ENCODE assay signal across 1 cellular context in the genomic region with DNA sequence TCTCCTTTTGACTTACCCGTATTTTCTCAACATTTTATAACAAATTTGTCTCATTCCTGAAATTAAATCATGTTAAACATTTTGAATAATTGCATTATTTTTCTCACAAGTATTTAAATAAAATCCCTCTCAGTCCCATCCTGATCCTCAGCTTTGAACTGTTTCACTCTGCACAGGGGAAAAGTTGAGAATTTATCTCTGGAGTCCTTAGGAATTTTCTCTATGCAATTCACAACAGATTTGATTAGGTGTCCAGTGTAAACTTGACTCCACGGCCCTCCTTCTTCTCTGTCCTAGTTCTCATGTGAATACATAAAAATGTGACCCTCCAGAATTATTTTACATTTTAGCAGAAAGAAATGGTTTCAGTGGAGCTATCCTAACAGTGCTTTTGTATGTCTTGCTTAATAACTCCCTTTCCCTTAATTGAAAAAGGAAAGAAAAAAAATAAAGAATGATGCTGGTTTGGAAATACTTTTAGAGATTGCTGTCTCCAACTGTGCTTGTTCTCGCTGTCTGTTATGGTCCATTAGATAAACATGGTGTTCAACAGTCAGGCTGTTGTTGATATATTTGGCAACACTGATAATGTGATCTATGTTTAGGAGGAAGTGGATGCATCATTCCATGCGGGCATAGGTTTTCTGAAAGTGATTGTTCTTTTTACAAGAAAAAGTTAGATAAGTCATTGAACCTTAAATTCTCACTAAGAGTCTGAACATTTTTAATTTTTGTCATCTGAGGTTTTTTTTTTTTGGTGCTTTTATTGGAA.
TF ChIP-seq lines count a peak whose summit lies in the region.

No MANE protein-coding gene starts in this region.

TF ChIP-seq in K562, 482 proteins besides CTCF, POLR2A, EP300 and RAD21 (continued from another document and continues in another):
- TF ChIP-seq, protein P1, sequence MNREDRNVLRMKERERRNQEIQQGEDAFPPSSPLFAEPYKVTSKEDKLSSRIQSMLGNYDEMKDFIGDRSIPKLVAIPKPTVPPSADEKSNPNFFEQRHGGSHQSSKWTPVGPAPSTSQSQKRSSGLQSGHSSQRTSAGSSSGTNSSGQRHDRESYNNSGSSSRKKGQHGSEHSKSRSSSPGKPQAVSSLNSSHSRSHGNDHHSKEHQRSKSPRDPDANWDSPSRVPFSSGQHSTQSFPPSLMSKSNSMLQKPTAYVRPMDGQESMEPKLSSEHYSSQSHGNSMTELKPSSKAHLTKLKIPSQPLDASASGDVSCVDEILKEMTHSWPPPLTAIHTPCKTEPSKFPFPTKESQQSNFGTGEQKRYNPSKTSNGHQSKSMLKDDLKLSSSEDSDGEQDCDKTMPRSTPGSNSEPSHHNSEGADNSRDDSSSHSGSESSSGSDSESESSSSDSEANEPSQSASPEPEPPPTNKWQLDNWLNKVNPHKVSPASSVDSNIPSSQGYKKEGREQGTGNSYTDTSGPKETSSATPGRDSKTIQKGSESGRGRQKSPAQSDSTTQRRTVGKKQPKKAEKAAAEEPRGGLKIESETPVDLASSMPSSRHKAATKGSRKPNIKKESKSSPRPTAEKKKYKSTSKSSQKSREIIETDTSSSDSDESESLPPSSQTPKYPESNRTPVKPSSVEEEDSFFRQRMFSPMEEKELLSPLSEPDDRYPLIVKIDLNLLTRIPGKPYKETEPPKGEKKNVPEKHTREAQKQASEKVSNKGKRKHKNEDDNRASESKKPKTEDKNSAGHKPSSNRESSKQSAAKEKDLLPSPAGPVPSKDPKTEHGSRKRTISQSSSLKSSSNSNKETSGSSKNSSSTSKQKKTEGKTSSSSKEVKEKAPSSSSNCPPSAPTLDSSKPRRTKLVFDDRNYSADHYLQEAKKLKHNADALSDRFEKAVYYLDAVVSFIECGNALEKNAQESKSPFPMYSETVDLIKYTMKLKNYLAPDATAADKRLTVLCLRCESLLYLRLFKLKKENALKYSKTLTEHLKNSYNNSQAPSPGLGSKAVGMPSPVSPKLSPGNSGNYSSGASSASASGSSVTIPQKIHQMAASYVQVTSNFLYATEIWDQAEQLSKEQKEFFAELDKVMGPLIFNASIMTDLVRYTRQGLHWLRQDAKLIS (CRISPR knock-in tag; IDR thresholded peaks at IDR 0.05) = no peak
- no peak for TF ChIP-seq NFYB (IDR thresholded peaks at IDR 0.05; ENCODE audit: extremely low read depth, insufficient read length)
- TF ChIP-seq NONO (IDR thresholded peaks at IDR 0.05; ENCODE audit: low read depth in 2 of 2, low read length in 1 of 2) = no peak
- TF ChIP-seq ILK (tag; IDR thresholded peaks at IDR 0.05; ENCODE audit: borderline replicate concordance, low read depth) = no peak
- TF ChIP-seq, protein P2, sequence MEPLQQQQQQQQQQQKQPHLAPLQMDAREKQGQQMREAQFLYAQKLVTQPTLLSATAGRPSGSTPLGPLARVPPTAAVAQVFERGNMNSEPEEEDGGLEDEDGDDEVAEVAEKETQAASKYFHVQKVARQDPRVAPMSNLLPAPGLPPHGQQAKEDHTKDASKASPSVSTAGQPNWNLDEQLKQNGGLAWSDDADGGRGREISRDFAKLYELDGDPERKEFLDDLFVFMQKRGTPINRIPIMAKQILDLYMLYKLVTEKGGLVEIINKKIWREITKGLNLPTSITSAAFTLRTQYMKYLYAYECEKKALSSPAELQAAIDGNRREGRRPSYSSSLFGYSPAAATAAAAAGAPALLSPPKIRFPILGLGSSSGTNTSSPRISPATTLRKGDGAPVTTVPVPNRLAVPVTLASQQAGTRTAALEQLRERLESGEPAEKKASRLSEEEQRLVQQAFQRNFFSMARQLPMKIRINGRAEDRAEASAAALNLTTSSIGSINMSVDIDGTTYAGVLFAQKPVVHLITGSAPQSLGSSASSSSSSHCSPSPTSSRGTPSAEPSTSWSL (CRISPR knock-in tag; IDR thresholded peaks at IDR 0.05; ENCODE audit: borderline replicate concordance) = no peak
- TF ChIP-seq RBFOX2 (IDR thresholded peaks at IDR 0.05; ENCODE audit: low read depth, low read length) = no peak
- no peak for TF ChIP-seq BRD4 (IDR thresholded peaks at IDR 0.05)
- TF ChIP-seq ZNF354B (CRISPR knock-in tag; IDR thresholded peaks at IDR 0.05) = no peak
- TF ChIP-seq U2AF2 (optimal IDR thresholded peaks at IDR 0.05; ENCODE audit: low read depth, low read length) = no peak
- TF ChIP-seq ZFP1 (CRISPR knock-in tag; IDR thresholded peaks at IDR 0.05) = no peak
- no peak for TF ChIP-seq BDP1 (IDR thresholded peaks at IDR 0.05; ENCODE audit: insufficient read depth, insufficient read length)
- peak; percentile 83 for TF ChIP-seq TEAD4 (IDR thresholded peaks at IDR 0.05; ENCODE audit: low read length)
- TF ChIP-seq TEAD4 (CRISPR knock-in tag; IDR thresholded peaks at IDR 0.05; ENCODE audit: borderline replicate concordance) = no peak
- no peak for TF ChIP-seq IRF2 (CRISPR knock-in tag; IDR thresholded peaks at IDR 0.05)
- TF ChIP-seq SIX5 (IDR thresholded peaks at IDR 0.05; ENCODE audit: borderline replicate concordance in 1 of 2, insufficient read depth in 1 of 2, low read depth in 1 of 2, low read length in 2 of 2) = no peak
- no peak for TF ChIP-seq ZNF197 (CRISPR knock-in tag; IDR thresholded peaks at IDR 0.05; ENCODE audit: low read depth)
- TF ChIP-seq ZNF408 (CRISPR knock-in tag; IDR thresholded peaks at IDR 0.05; ENCODE audit: low read depth) = no peak
- TF ChIP-seq ZNF695 (CRISPR knock-in tag; IDR thresholded peaks at IDR 0.05) = no peak
- TF ChIP-seq DPF2 (IDR thresholded peaks at IDR 0.05) = peak; percentile 92
- TF ChIP-seq, protein P3, sequence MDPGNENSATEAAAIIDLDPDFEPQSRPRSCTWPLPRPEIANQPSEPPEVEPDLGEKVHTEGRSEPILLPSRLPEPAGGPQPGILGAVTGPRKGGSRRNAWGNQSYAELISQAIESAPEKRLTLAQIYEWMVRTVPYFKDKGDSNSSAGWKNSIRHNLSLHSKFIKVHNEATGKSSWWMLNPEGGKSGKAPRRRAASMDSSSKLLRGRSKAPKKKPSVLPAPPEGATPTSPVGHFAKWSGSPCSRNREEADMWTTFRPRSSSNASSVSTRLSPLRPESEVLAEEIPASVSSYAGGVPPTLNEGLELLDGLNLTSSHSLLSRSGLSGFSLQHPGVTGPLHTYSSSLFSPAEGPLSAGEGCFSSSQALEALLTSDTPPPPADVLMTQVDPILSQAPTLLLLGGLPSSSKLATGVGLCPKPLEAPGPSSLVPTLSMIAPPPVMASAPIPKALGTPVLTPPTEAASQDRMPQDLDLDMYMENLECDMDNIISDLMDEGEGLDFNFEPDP (CRISPR knock-in tag; IDR thresholded peaks at IDR 0.05) = no peak
- TF ChIP-seq, protein P4, sequence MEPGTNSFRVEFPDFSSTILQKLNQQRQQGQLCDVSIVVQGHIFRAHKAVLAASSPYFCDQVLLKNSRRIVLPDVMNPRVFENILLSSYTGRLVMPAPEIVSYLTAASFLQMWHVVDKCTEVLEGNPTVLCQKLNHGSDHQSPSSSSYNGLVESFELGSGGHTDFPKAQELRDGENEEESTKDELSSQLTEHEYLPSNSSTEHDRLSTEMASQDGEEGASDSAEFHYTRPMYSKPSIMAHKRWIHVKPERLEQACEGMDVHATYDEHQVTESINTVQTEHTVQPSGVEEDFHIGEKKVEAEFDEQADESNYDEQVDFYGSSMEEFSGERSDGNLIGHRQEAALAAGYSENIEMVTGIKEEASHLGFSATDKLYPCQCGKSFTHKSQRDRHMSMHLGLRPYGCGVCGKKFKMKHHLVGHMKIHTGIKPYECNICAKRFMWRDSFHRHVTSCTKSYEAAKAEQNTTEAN (CRISPR knock-in tag; IDR thresholded peaks at IDR 0.05) = no peak
- TF ChIP-seq NRF1 (conservative IDR thresholded peaks at IDR 0.05 in 1 of 2, IDR thresholded peaks at IDR 0.05 in 1 of 2) = no peak
- TF ChIP-seq, protein P5, sequence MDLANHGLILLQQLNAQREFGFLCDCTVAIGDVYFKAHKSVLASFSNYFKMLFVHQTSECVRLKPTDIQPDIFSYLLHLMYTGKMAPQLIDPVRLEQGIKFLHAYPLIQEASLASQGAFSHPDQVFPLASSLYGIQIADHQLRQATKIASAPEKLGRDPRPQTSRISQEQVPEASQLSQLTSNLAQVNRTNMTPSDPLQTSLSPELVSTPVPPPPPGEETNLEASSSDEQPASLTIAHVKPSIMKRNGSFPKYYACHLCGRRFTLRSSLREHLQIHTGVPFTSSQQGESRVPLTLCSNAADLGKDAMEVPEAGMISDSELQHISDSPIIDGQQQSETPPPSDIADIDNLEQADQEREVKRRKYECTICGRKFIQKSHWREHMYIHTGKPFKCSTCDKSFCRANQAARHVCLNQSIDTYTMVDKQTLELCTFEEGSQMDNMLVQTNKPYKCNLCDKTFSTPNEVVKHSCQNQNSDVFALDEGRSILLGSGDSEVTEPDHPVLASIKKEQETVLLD (IDR thresholded peaks at IDR 0.05) = no peak
- TF ChIP-seq KHSRP (IDR thresholded peaks at IDR 0.05) = no peak
- TF ChIP-seq, protein P6, sequence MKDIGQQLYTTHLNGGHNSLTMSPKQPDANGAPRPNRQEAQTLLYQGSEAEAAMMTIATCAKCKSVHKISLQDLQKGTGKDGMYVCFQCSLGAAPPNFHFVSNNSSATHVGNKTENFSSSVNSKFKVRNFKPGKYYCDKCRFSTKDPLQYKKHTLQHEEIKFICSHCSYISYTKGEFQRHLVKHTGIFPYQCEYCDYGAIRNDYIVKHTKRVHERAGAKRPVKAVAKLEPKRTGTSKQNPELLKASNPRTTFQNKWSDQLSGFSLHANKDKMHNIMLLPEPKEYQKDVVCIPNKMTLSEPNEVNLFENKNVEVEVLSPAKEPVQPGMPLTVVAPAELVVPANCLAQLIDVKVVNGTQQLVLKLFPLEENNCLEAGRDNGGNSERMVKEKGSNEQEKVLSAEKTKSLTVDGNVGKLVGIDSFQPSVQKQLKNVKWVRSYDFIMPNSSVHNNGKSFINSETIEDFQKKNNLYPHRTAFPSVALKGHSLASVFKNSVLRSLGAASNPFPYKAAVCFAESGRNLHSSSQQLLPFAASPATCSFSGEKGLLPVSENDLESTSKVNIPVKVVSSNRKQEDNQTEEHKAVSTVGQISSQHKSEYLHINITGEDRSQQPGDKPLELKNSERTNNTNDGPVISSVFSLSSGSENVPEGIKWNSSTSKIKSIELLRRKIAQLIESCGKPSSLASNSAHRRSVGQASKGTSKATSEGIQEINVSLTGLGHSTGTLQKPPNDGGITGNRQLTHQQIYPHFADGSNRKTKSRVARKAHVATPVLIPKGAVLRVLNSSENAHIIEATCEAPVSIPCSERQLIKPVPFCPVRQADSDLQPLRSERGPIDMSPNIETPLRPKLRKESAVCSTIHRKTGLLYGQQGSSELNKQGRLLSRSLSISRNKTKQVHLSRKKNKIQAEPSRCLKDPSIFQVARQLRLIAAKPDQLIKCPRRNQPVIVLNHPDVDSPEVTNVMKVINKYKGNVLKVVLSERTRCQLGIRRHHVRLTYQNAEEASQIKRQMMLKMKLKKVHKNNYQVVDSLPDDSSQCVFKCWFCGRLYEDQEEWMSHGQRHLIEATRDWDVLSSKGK (CRISPR knock-in tag; IDR thresholded peaks at IDR 0.05) = no peak
- no peak for TF ChIP-seq NFIX (CRISPR knock-in tag; IDR thresholded peaks at IDR 0.05; ENCODE audit: low read depth)
- TF ChIP-seq, protein P7, sequence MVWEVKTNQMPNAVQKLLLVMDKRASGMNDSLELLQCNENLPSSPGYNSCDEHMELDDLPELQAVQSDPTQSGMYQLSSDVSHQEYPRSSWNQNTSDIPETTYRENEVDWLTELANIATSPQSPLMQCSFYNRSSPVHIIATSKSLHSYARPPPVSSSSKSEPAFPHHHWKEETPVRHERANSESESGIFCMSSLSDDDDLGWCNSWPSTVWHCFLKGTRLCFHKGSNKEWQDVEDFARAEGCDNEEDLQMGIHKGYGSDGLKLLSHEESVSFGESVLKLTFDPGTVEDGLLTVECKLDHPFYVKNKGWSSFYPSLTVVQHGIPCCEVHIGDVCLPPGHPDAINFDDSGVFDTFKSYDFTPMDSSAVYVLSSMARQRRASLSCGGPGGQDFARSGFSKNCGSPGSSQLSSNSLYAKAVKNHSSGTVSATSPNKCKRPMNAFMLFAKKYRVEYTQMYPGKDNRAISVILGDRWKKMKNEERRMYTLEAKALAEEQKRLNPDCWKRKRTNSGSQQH (CRISPR knock-in tag; IDR thresholded peaks at IDR 0.05) = no peak
- TF ChIP-seq ZNF764 (CRISPR knock-in tag; IDR thresholded peaks at IDR 0.05; ENCODE audit: low read depth) = no peak
- TF ChIP-seq NR4A1 (CRISPR knock-in tag; IDR thresholded peaks at IDR 0.05) = no peak
- TF ChIP-seq NR4A1 (tag; IDR thresholded peaks at IDR 0.05) = no peak
- no peak for TF ChIP-seq ELF2 (CRISPR knock-in tag; IDR thresholded peaks at IDR 0.05)
- TF ChIP-seq, protein P8, sequence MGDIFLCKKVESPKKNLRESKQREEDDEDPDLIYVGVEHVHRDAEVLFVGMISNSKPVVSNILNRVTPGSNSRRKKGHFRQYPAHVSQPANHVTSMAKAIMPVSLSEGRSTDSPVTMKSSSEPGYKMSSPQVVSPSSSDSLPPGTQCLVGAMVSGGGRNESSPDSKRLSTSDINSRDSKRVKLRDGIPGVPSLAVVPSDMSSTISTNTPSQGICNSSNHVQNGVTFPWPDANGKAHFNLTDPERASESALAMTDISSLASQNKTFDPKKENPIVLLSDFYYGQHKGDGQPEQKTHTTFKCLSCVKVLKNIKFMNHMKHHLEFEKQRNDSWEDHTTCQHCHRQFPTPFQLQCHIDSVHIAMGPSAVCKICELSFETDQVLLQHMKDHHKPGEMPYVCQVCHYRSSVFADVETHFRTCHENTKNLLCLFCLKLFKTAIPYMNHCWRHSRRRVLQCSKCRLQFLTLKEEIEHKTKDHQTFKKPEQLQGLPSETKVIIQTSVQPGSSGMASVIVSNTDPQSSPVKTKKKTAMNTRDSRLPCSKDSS (IDR thresholded peaks at IDR 0.05; ENCODE audit: low read depth, partially characterized antibody) = no peak
- peak; percentile 89 for TF ChIP-seq JUND (IDR thresholded peaks at IDR 0.05; ENCODE audit: borderline replicate concordance, low read depth, low read length)
- TF ChIP-seq JUND (tag; IDR thresholded peaks at IDR 0.05; ENCODE audit: borderline replicate concordance, low read depth, low read length) = peak; percentile 78; the same call in 1 of the 3 replicates
- TF ChIP-seq POLR2AphosphoS2 (IDR thresholded peaks at IDR 0.05; ENCODE audit: low read length) = no peak
- no peak for TF ChIP-seq TCF7L2 (IDR thresholded peaks at IDR 0.05; ENCODE audit: low read depth, low read length)
- TF ChIP-seq RHOXF2B (CRISPR knock-in tag; conservative IDR thresholded peaks at IDR 0.05) = no peak
- TF ChIP-seq RAD51 (IDR thresholded peaks at IDR 0.05; ENCODE audit: borderline replicate concordance, low read depth) = no peak
- TF ChIP-seq, protein P9, sequence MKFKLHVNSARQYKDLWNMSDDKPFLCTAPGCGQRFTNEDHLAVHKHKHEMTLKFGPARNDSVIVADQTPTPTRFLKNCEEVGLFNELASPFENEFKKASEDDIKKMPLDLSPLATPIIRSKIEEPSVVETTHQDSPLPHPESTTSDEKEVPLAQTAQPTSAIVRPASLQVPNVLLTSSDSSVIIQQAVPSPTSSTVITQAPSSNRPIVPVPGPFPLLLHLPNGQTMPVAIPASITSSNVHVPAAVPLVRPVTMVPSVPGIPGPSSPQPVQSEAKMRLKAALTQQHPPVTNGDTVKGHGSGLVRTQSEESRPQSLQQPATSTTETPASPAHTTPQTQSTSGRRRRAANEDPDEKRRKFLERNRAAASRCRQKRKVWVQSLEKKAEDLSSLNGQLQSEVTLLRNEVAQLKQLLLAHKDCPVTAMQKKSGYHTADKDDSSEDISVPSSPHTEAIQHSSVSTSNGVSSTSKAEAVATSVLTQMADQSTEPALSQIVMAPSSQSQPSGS (CRISPR knock-in tag; IDR thresholded peaks at IDR 0.05) = no peak
- TF ChIP-seq PYGO2 (tag; IDR thresholded peaks at IDR 0.05) = no peak
- no peak for TF ChIP-seq MIER1 (IDR thresholded peaks at IDR 0.05; ENCODE audit: low read depth)
- TF ChIP-seq MCM7 (IDR thresholded peaks at IDR 0.05) = no peak
- TF ChIP-seq MTF1 (CRISPR knock-in tag; IDR thresholded peaks at IDR 0.05; ENCODE audit: borderline replicate concordance) = no peak
- TF ChIP-seq PPARD (CRISPR knock-in tag; IDR thresholded peaks at IDR 0.05) = no peak
- no peak for TF ChIP-seq PCBP1 (IDR thresholded peaks at IDR 0.05; ENCODE audit: low read depth, low read length, poor library complexity, severe bottlenecking)
